9 cellular contexts compared by ENCODE assay signal in genomic region chr19:49441210-49441959, GRCh38. TPM values are rescaled to one million over a fixed set of nuclear protein-coding genes. Genes with fewer than 3 reads are reported as not detected.
DNase-seq lines count a peak whose midpoint lies in the region; ATAC-seq lines count a peak whose summit lies in the region.
"Had no signal": no experiment of that assay in that cellular context is flagged by ENCODE, and none has a peak within 500 bp of the region (broad histone marks: within the 10 kb centered on the region; RNA-seq: fewer than 3 reads in every experiment).

TSS of gene SLC17A7 (minus strand) at chr19:49441527. CDS start at chr19:49441379, 148 bp downstream.

- peak; percentile 76 for DNase-seq in activated CD4-positive, alpha-beta T cell treated with anti-CD3 and anti-CD28 coated beads for 36 hours
- no peak for DNase-seq in activated CD4-positive, alpha-beta T cell treated with anti-CD3 and anti-CD28 coated beads, Interleukin-2, amount 50 U/mL, for 4 hours
- DNase-seq in RPMI8226 (peak; percentile 42), cerebellum (ENCODE audit: low spot score) (peak; percentile 94), aorta (peak in 1 of 2 donors; percentile 69), hepatic stellate cell (ENCODE audit: low spot score) (no peak), NCI-H187 treated with DMSO at 0.1 percent for 48 hours (lab: John Stamatoyannopoulos, UW) (no peak)

- peak within 1 kb of the TSS; percentile 16 to 40 for H3K4me3 ChIP-seq in muscle layer of duodenum (ENCODE audit: low read depth in 1 of 2, low read length in 2 of 2)
- H3K4me3 ChIP-seq in aorta (ENCODE audit: low read length in 2 of 2), result no peak within 1 kb of the TSS

- H3K27me3 ChIP-seq in muscle layer of duodenum (ENCODE audit: low read depth, low read length) (peaks cover 43% of the 10 kb centered on the region), aorta (ENCODE audit: control insufficient read depth in 1 of 2, insufficient read depth in 2 of 2, low read length in 1 of 2) (no peaks in the 10 kb centered on the region)

- peak; percentile 13 for ATAC-seq in activated CD4-positive, alpha-beta T cell treated with anti-CD3 and anti-CD28 coated beads for 36 hours
- ATAC-seq in aorta (ENCODE audit: low FRiP score), result peak; percentile 33

- POLR2A ChIA-PET in activated CD4-positive, alpha-beta T cell treated with anti-CD3 and anti-CD28 coated beads for 36 hours (lab: Charles Lee), result no interaction called here

- H3K4me1 Mint-ChIP-seq in activated CD4-positive, alpha-beta T cell treated with anti-CD3 and anti-CD28 coated beads for 36 hours, result peaks cover 31% of the 10 kb centered on the region

- WGBS in aorta, 2 donors, result 2 to 4% methylated on average over 32 to 56 of the region's 56 CpGs

- H3K4me1 ChIP-seq in muscle layer of duodenum (ENCODE audit: control insufficient read depth in 1 of 2, insufficient read depth in 2 of 2, low read length in 2 of 2), result peaks cover 3 to 23% of the 10 kb centered on the region in 2 donors
- no peaks in the 10 kb centered on the region for H3K4me1 ChIP-seq in aorta (ENCODE audit: control insufficient read depth in 1 of 2, insufficient read depth in 2 of 2, low read length in 2 of 2)

- H3K27ac ChIP-seq in muscle layer of duodenum (ENCODE audit: low read length) (no peak within 1 kb of the TSS), aorta (ENCODE audit: low read depth in 1 of 2, low read length in 2 of 2) (no peak within 1 kb of the TSS)
- H3K27ac ChIP-seq: C4-2B had no signal

- H3K9me3 Mint-ChIP-seq in activated CD4-positive, alpha-beta T cell treated with anti-CD3 and anti-CD28 coated beads for 36 hours (ENCODE audit: low read depth), result no peaks in the 10 kb centered on the region

- H3K9me3 ChIP-seq in muscle layer of duodenum (ENCODE audit: control insufficient read depth in 1 of 2, low read length in 2 of 2) (no peaks in the 10 kb centered on the region), aorta (ENCODE audit: control insufficient read depth, low read length) (no peaks in the 10 kb centered on the region)

- CTCF ChIA-PET in activated CD4-positive, alpha-beta T cell treated with anti-CD3 and anti-CD28 coated beads for 36 hours (lab: Charles Lee), result interaction anchor here (0.6 to 1.9 kb wide), 5 partner anchors 12 to 635 kb away, joined by 3 to 5 read pairs (median 3); no protein-coding TSS in a partner anchor

- H3K36me3 ChIP-seq in muscle layer of duodenum (ENCODE audit: control insufficient read depth in 1 of 2, insufficient read depth in 2 of 2, low read length in 2 of 2), result no peaks in the 10 kb centered on the region
- H3K36me3 ChIP-seq in aorta (ENCODE audit: control insufficient read depth in 1 of 2, insufficient read depth in 2 of 2, low read length in 1 of 2), result no peaks in the 10 kb centered on the region

- H3K27ac Mint-ChIP-seq in activated CD4-positive, alpha-beta T cell treated with anti-CD3 and anti-CD28 coated beads for 36 hours, result no peak within 1 kb of the TSS

- peak within 1 kb of the TSS; percentile 73 for H3K4me3 Mint-ChIP-seq in activated CD4-positive, alpha-beta T cell treated with anti-CD3 and anti-CD28 coated beads for 36 hours

- no peaks in the 10 kb centered on the region for H3K36me3 Mint-ChIP-seq in activated CD4-positive, alpha-beta T cell treated with anti-CD3 and anti-CD28 coated beads for 36 hours (ENCODE audit: low read depth)

- intact Hi-C loops in activated CD4-positive, alpha-beta T cell treated with anti-CD3 and anti-CD28 coated beads for 36 hours (cut with DNase I, micrococcal nuclease), result loop anchor here in 1 of 2 experiments (5.0 kb wide), 1 partner anchor 34 kb away; no protein-coding TSS in a partner anchor
- intact Hi-C loops in aorta (cut with DNase I), result loop anchor here (5.0 kb wide), 1 partner anchor 214 kb away; no protein-coding TSS in a partner anchor

- peaks cover 56% of the 10 kb centered on the region for H3K27me3 Mint-ChIP-seq in activated CD4-positive, alpha-beta T cell treated with anti-CD3 and anti-CD28 coated beads for 36 hours

RNA-seq across cellular contexts. Expression of gene SLC17A7, which starts in this region (rescaled TPM):
- total RNA-seq in activated CD4-positive, alpha-beta T cell treated with anti-CD3 and anti-CD28 coated beads for 36 hours, result under 1 TPM; 0.07 to 0.14 TPM
- total RNA-seq in cerebellum (3.8 TPM), aorta (1 to 10 TPM; 1.0 to 4.7 TPM)
- under 1 TPM; 0.15 to 0.50 TPM for polyA plus RNA-seq in aorta

Comparison
In these comparisons a context has a peak if more than half of its experiments do, and no peak if none do; other contexts are left out.
1. Peak in DNase-seq and ATAC-seq in activated CD4-positive, alpha-beta T cell treated with anti-CD3 and anti-CD28 coated beads for 36 hours; RNA of the gene not detected or under 1 TPM.
2. DNase-seq: peak in RPMI8226 (single experiment) and cerebellum (single experiment); none in activated CD4-positive, alpha-beta T cell treated with anti-CD3 and anti-CD28 coated beads, Interleukin-2, amount 50 U/mL, for 4 hours (0 of 2), hepatic stellate cell (single experiment) and NCI-H187 treated with DMSO at 0.1 percent for 48 hours (single experiment).
3. H3K4me3 ChIP-seq: peak in muscle layer of duodenum (2 of 2); none in aorta (0 of 2).